9 cellular contexts compared by ENCODE assay signal in the genomic region with DNA sequence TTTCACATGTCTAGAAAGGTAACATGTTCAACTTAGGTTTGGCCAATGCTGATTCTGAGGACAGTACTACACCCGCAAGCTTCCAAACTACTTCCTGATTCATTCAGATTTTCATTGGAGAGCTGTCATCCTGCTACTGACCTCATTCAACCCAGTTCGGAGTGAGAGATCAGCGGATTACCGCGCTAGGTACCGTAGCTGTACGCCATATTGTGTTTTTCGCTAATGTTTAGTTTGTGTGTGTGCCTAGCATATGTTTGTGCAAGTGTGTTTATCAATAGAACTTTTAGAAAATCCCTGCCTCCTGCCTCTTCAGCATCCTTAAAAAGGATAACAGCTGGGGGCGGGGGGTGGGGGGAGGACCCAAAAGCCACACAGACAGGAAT. TPM values are rescaled to one million over a fixed set of nuclear protein-coding genes. Genes with fewer than 3 reads are reported as not detected.
A peak's percentile ranks its signal among the peaks of the same experiment; 100 is the strongest.
DNase-seq lines count a peak whose midpoint lies in the region; ATAC-seq, FAIRE-seq and TF ChIP-seq lines count a peak whose summit lies in the region.
"Had no signal": no experiment of that assay in that cellular context is flagged by ENCODE, and none has a peak within 500 bp of the region (broad histone marks: within the 10 kb centered on the region; RNA-seq: fewer than 3 reads in every experiment).

No MANE protein-coding gene starts in this region.

- peak overlapping the region; percentile 53 for H3K4me2 ChIP-seq in keratinocyte (ENCODE audit: control insufficient read depth, extremely low read depth, insufficient read depth, low read depth, low read length)

- no peaks in the 10 kb centered on the region for H3K27me3 ChIP-seq in keratinocyte (ENCODE audit: control insufficient read depth, extremely low read depth, insufficient read depth, low read length)

- no peaks in the 10 kb centered on the region for H3K27me3 Mint-ChIP-seq in central memory CD8-positive, alpha-beta T cell

- peaks cover 22% of the 10 kb centered on the region for H3K4me1 Mint-ChIP-seq in central memory CD8-positive, alpha-beta T cell

- H3K4me3 Mint-ChIP-seq in central memory CD8-positive, alpha-beta T cell = peak overlapping the region; percentile 86

- H4K20me1 ChIP-seq in keratinocyte (ENCODE audit: control insufficient read depth, extremely low read depth, insufficient read depth, low read length) = no peaks in the 10 kb centered on the region

- H3K79me2 ChIP-seq in keratinocyte (ENCODE audit: control insufficient read depth, insufficient read depth, low read length) = no peaks in the 10 kb centered on the region

- no peaks in the 10 kb centered on the region for H3K9me1 ChIP-seq in keratinocyte (ENCODE audit: control insufficient read depth, extremely low read depth, insufficient read depth, low read length)

- no peaks in the 10 kb centered on the region for H3K9me3 Mint-ChIP-seq in central memory CD8-positive, alpha-beta T cell

- peak overlapping the region; percentile 89 for H2AFZ ChIP-seq in keratinocyte (ENCODE audit: control insufficient read depth, low read length)

- no peaks in the 10 kb centered on the region for H3K36me3 ChIP-seq in keratinocyte (ENCODE audit: control insufficient read depth in 2 of 2, extremely low read depth in 1 of 2, insufficient read depth in 2 of 2, low read length in 2 of 2)

- no peak for ATAC-seq in central memory CD8-positive, alpha-beta T cell (replicated peaks; ENCODE audit: extremely low read depth, poor library complexity, severe bottlenecking)
- ATAC-seq in GM21529 (IDR thresholded peaks at IDR 0.05; ENCODE audit: unreplicated experiment) = no peak

- peak overlapping the region; percentile 91 for H3K9ac ChIP-seq in keratinocyte (ENCODE audit: control insufficient read depth, extremely low read depth, insufficient read depth, low read length)

- peak; percentile 93 for FAIRE-seq in keratinocyte (lab: Jason Lieb, UNC)
- FAIRE-seq: G401.6 had no signal

- H3K27ac ChIP-seq in keratinocyte (ENCODE audit: control insufficient read depth, insufficient read depth, low read length) = peak overlapping the region; percentile 92

- H3K27ac Mint-ChIP-seq in central memory CD8-positive, alpha-beta T cell (ENCODE audit: low read depth) = peak overlapping the region; percentile 96

- peak overlapping the region; percentile 76 to 96 (median 87) for H3K4me3 ChIP-seq in keratinocyte (ENCODE audit: control insufficient read depth in 2 of 3, extremely low read depth in 1 of 3, insufficient read depth in 2 of 3, low read depth in 1 of 3, low read length in 3 of 3)

- H3K9me3 ChIP-seq in keratinocyte (ENCODE audit: control insufficient read depth, low read depth, low read length) = no peaks in the 10 kb centered on the region

- DNase-seq in NCI-H345 (lab: John Stamatoyannopoulos, UW) (peak; percentile 13), NCI-H345 treated with DMSO at 0.1 percent for 48 hours (lab: John Stamatoyannopoulos, UW; ENCODE audit: unreplicated experiment) (no peak), NCI-H1694 treated with DMSO at 0.1 percent for 48 hours (lab: John Stamatoyannopoulos, UW) (peak; percentile 48), T-helper 9 cell (peak; percentile 16), keratinocyte (ENCODE audit: low read depth, low spot score) (no peak)
- DNase-seq in central memory CD8-positive, alpha-beta T cell (ENCODE audit: low spot score in 2 of 2) = peak; percentile 17 to 39
- peak; percentile 21 to 33 (median 25) for DNase-seq in stimulated activated CD4-positive, alpha-beta T cell treated with anti-CD3 and anti-CD28 coated beads, Interleukin-12 subunit alpha, Interleukin-12 subunit beta, amount 100 ng/mL, for 48 hours (ENCODE audit: low read depth in 2 of 3, low spot score in 1 of 3)

- peaks cover 19% of the 10 kb centered on the region for H3K36me3 Mint-ChIP-seq in central memory CD8-positive, alpha-beta T cell (ENCODE audit: insufficient read depth)

- peaks cover 6% of the 10 kb centered on the region for H3K4me1 ChIP-seq in keratinocyte (ENCODE audit: control insufficient read depth, extremely low read depth, insufficient read depth, low read length)

- dilution Hi-C loops in keratinocyte (cut with MboI; ENCODE audit: extremely low pct_ligation_motif_present, low sequenced_read_pairs) = no loop called here

- TF ChIP-seq CTCF in keratinocyte (optimal IDR thresholded peaks at IDR 0.05 in 1 of 3, IDR thresholded peaks at IDR 0.05 in 1 of 3, conservative IDR thresholded peaks at IDR 0.05 in 1 of 3; ENCODE audit: extremely low read depth in 1 of 3, insufficient read depth in 2 of 3, low read length in 3 of 3) = no peak

RNA-seq across cellular contexts. Expression of a gene that starts 1.1 kb away (rescaled TPM):
- polyA plus RNA-seq in keratinocyte = 0.32 to 0.52 TPM (median 0.35 TPM) in 3 replicates
- 1.9 TPM for polyA plus RNA-seq in keratinocyte (2011; ENCODE audit: low read depth)
- polyA plus RNA-seq in keratinocyte (2011; cell fraction: cytosol; rRNA removed) = 0.18 and 0.29 TPM in 2 replicates
- 1.9 and 2.2 TPM in 2 replicates for polyA plus RNA-seq in keratinocyte (2011; cell fraction: nucleus; rRNA removed)
- 0.17 and 1.8 TPM in 2 replicates for polyA plus RNA-seq in keratinocyte (2012; ENCODE audit: low replicate concordance)
- 2.6 to 12.1 TPM (median 9.7 TPM) in 3 replicates for polyA minus RNA-seq in keratinocyte
- 4.4 TPM for polyA minus RNA-seq in keratinocyte (2011; cell fraction: cytosol; rRNA and poly(A)+ RNA removed)
- polyA minus RNA-seq in keratinocyte (2011; cell fraction: nucleus; rRNA and poly(A)+ RNA removed) = 10.9 and 24.0 TPM in 2 replicates

Comparison
In these comparisons a context has a peak if more than half of its experiments do, and no peak if none do; other contexts are left out.
1. DNase-seq: peak in NCI-H345 (single experiment), NCI-H1694 treated with DMSO at 0.1 percent for 48 hours (single experiment), T-helper 9 cell (single experiment), central memory CD8-positive, alpha-beta T cell (2 of 2) and stimulated activated CD4-positive, alpha-beta T cell treated with anti-CD3 and anti-CD28 coated beads, Interleukin-12 subunit alpha, Interleukin-12 subunit beta, amount 100 ng/mL, for 48 hours (3 of 3); none in NCI-H345 treated with DMSO at 0.1 percent for 48 hours (single experiment) and keratinocyte (single experiment).